ENCODE assay signal across 9 cellular contexts in genomic region chr13:62838891-62839290, GRCh38.
"Had no signal": no experiment of that assay in that cellular context is flagged by ENCODE, and none has a peak within 500 bp of the region (broad histone marks: within the 10 kb centered on the region; RNA-seq: fewer than 3 reads in every experiment).

No MANE protein-coding gene starts in this region.

- DNase-seq: GM23248, GOT3, H7, HFFc6, KG1 had no signal

- H3K9me3 ChIP-seq: HAP-1 had no signal

- H3K36me3 ChIP-seq: HAP-1 had no signal

- H2AFZ ChIP-seq: GM23248 had no signal

- H3K9ac ChIP-seq: GM23248 had no signal

- H3K27ac ChIP-seq: GM23248, HL-60 had no signal

- H3K4me3 ChIP-seq: GM23248, HAP-1 had no signal

- H3K4me1 ChIP-seq: HAP-1 had no signal

- ATAC-seq: HCT116, HepG2 had no signal

- FAIRE-seq: HepG2 had no signal
